8 cellular contexts compared by ENCODE assay signal in the genomic region with DNA sequence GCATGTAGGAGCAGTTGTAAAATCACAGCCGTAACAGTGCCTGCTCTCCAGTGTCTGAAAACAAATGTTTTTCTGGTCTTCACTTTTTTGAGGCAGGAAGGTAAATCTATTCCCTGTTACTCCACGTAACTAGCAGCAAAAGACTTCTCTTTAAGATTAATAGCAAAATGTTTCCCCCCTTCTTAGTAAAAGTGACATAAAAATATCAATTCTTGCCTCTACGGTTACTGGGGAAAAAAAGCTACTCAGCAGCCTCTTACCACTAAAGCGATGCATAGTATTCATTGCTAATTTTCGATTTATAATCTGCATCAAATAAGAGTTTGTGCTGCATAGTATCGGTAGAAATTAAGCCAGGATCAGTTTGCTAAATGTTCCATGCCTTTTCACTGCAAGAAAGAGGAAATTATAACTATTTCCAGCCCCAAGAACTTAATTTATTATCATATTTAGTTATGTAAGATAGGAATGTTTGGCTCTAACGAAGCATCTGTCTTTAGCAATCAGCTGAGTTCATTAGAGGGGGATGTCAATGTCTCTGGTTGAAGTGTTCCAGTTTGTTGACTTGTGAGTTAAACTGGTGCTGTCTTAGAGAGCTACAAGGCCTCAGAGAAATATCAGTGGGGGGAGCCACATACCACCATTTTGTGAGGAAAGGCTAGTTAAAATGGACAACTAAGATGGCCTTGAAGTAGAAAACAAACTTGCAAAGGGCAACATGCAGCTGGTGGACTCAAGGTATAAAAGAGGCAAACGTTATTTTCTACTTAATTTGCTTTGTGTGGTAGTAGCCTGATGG. TPM values are rescaled to one million over a fixed set of nuclear protein-coding genes. Genes with fewer than 3 reads are reported as not detected.
DNase-seq lines count a peak whose midpoint lies in the region; ATAC-seq and TF ChIP-seq lines count a peak whose summit lies in the region.

No MANE protein-coding gene starts in this region.

- ATAC-seq in gastrocnemius medialis: no peak
- no peak for ATAC-seq in HG03460 (IDR thresholded peaks at IDR 0.05; ENCODE audit: unreplicated experiment)

- POLR2A ChIA-PET in AG04450 (lab: Yijun Ruan, JAX): interaction anchor here (0.6 to 2.5 kb wide), 9 partner anchors 10 to 284 kb away, joined by 3 to 15 read pairs (median 4); a partner anchor contains a TSS

- TF ChIP-seq CTCF in AG04450 (IDR thresholded peaks at IDR 0.05; ENCODE audit: low read depth, low read length): no peak
- no peak for TF ChIP-seq CTCF in WI38 (IDR thresholded peaks at IDR 0.05; ENCODE audit: low read depth, low read length)
- TF ChIP-seq CTCF in gastrocnemius medialis (IDR thresholded peaks at IDR 0.05 in 4 of 5, conservative IDR thresholded peaks at IDR 0.05 in 1 of 5): no peak

- no peaks in the 10 kb centered on the region for H3K27me3 ChIP-seq in AG04450 (ENCODE audit: control insufficient read depth, insufficient read depth, low read length)
- no peaks in the 10 kb centered on the region for H3K27me3 ChIP-seq in gastrocnemius medialis

- DNase-seq in AG04450 (ENCODE audit: low read depth, low spot score) (no peak), HT-29 (ENCODE audit: low spot score) (peak; percentile 17), glomerular visceral epithelial cell (ENCODE audit: extremely low spot score) (peak; percentile 26), gastrocnemius medialis (no peak), superior temporal gyrus (ENCODE audit: extremely low spot score) (no peak)
- DNase-seq in stimulated activated CD4-positive, alpha-beta T cell treated with anti-CD3 and anti-CD28 coated beads, Interleukin-15, amount 100 ng/mL, for 24 hours: no peak

- peaks cover 0 to 4% of the 10 kb centered on the region in 2 donors for H3K36me3 ChIP-seq in gastrocnemius medialis

- H3K9me3 ChIP-seq in AG04450 (ENCODE audit: control insufficient read depth, insufficient read depth, low read length) (no peaks in the 10 kb centered on the region; the same call in 1 of the 2 replicates), gastrocnemius medialis (no peaks in the 10 kb centered on the region)

- H3K27ac ChIP-seq in AG04450 (ENCODE audit: low read depth, low read length): peak overlapping the region; percentile 82
- H3K27ac ChIP-seq in gastrocnemius medialis: peak overlapping the region; percentile 90 to 99 (median 96)

- H3K4me1 ChIP-seq in gastrocnemius medialis: peaks cover 47 to 50% of the 10 kb centered on the region in 2 donors

- CTCF ChIA-PET in AG04450 (lab: Charles Lee): interaction anchor here (0.6 to 5.4 kb wide), 9 partner anchors 12 to 280 kb away, joined by 3 to 66 read pairs (median 4); no protein-coding TSS in a partner anchor

- no peak for TF ChIP-seq POLR2A in gastrocnemius medialis (IDR thresholded peaks at IDR 0.05)

- in situ Hi-C loops in gastrocnemius medialis (cut with MboI; ENCODE audit: low sequenced_read_pairs in 4 of 4): loop anchor here in 2 of 4 donors (10.0 to 25.0 kb wide), 2 partner anchors 257 to 284 kb away; a partner anchor contains a TSS

- intact Hi-C loops in gastrocnemius medialis (cut with DNase I; ENCODE audit: low total_unique reads): loop anchor here (2.0 to 10.0 kb wide), 3 partner anchors 92 to 290 kb away; a partner anchor contains a TSS

- H3K4me3 ChIP-seq in AG04450 (ENCODE audit: low read depth, low read length): peak overlapping the region; percentile 64
- H3K4me3 ChIP-seq in WI38 (ENCODE audit: low read depth, low read length): peak overlapping the region; percentile 93
- peak overlapping the region; percentile 69 to 99 (median 86) for H3K4me3 ChIP-seq in gastrocnemius medialis

RNA-seq across cellular contexts. Expression of a gene that starts 0.6 kb away (rescaled TPM):
- polyA plus RNA-seq in AG04450 (2011; rRNA removed): 65.9 and 71.9 TPM in 2 replicates
- polyA minus RNA-seq in AG04450 (2011; rRNA and poly(A)+ RNA removed): 100 and 123 TPM in 2 replicates
- total RNA-seq in HT-29 (2014; rRNA removed; shearing (Covaris generic)): 62.6 and 63.2 TPM in 2 replicates
- 100 to 1,000 TPM in 1 of 4 donors, 10 to 100 TPM in 3; 74.2 to 160 (median 81.2) TPM for total RNA-seq in gastrocnemius medialis

RNA-seq across cellular contexts. Expression of a gene that starts 26.5 kb away (rescaled TPM):
- 22.0 and 25.1 TPM in 2 replicates for polyA plus RNA-seq in AG04450 (2011; rRNA removed)
- 22.9 and 25.9 TPM in 2 replicates for polyA minus RNA-seq in AG04450 (2011; rRNA and poly(A)+ RNA removed)
- total RNA-seq in HT-29 (2014; rRNA removed; shearing (Covaris generic)): 9.2 and 10.3 TPM in 2 replicates
- total RNA-seq in gastrocnemius medialis: 1 to 10 TPM; 2.8 to 4.8 (median 3.8) TPM

Comparison
In these comparisons a context has a peak if more than half of its experiments do, and no peak if none do; other contexts are left out.
1. DNase-seq: peak in HT-29 (single experiment) and glomerular visceral epithelial cell (single experiment); none in AG04450 (single experiment), gastrocnemius medialis (0 of 2), stimulated activated CD4-positive, alpha-beta T cell treated with anti-CD3 and anti-CD28 coated beads, Interleukin-15, amount 100 ng/mL, for 24 hours (single experiment) and superior temporal gyrus (single experiment).
2. Peak in every context shown above with its lines, with median percentiles within 50 percentile points of each other: H3K4me3 ChIP-seq.